In the genomic region with DNA sequence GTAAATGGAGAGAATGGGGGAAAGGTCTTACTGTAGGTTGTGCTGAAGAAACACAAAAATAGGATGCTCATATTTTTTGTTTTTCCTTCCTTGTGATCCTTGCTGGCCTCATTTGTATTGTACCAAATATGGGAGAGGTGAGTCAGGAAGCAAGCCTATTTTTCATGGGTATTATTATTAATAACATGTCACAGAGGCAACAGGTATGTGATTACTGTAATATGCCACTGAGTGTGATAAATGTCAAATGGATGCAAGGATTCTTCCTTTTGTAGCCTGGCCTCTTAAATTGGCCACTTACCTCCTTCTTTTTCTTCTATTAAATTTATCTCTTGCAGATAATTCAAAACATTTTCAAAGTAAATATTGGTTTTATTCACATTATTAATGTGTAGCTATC, we compare ENCODE assay signal across 19 cellular contexts. TPM values are rescaled to one million over a fixed set of nuclear protein-coding genes. Genes with fewer than 3 reads are reported as not detected.
"Had no signal": no experiment of that assay in that cellular context is flagged by ENCODE, and none has a peak within 500 bp of the region (broad histone marks: within the 10 kb centered on the region; RNA-seq: fewer than 3 reads in every experiment).

No MANE protein-coding gene starts in this region.

- H3K27ac ChIP-seq: neutrophil, pancreas, prostate gland, right atrium auricular region, skin epidermis, spleen, stomach, thoracic aorta, thyroid gland, tibial nerve, upper lobe of left lung, vagina had no signal

- H3K4me1 ChIP-seq: pancreas, prostate gland, right atrium auricular region, spleen, stomach, thyroid gland, tibial nerve, upper lobe of left lung, vagina had no signal

- H3K4me2 ChIP-seq: smooth muscle cell had no signal

- FAIRE-seq: urothelium cell line had no signal

- H3K36me3 ChIP-seq: neutrophil, pancreas, prostate gland, right atrium auricular region, spleen, stomach, thoracic aorta, thyroid gland, tibial nerve, upper lobe of left lung, vagina had no signal

- ATAC-seq: stimulated activated effector memory CD8-positive, alpha-beta T cell treated with anti-CD3 and anti-CD28 coated beads, Interleukin-12 subunit alpha, Interleukin-12 subunit beta, amount 100 ng/mL, for 72 hours; stimulated activated naive B cell treated with anti-CD40 and anti-IgM and Interleukin-4, amounts not matched to agents 10 μg/mL and 1 μg/mL and 100 μg/mL, for 72 hours had no signal

- H3K27me3 ChIP-seq: pancreas, right atrium auricular region, spleen, thyroid gland, upper lobe of left lung, vagina had no signal

- H3K4me3 ChIP-seq: pancreas, prostate gland, right atrium auricular region, skin epidermis, smooth muscle cell, spleen, stomach, thoracic aorta, thyroid gland, tibial nerve, upper lobe of left lung, vagina had no signal

- H3K9me3 ChIP-seq: neutrophil, pancreas, prostate gland, right atrium auricular region, spleen, stomach, thoracic aorta, thyroid gland, tibial nerve, upper lobe of left lung, vagina had no signal

- DNase-seq: spleen; stimulated activated CD4-positive, alpha-beta T cell treated with anti-CD3 and anti-CD28 coated beads, Interleukin-12 subunit alpha, Interleukin-12 subunit beta, amount 100 ng/mL, for 4 hours; stimulated activated CD4-positive, alpha-beta T cell treated with anti-CD3 and anti-CD28 coated beads, Interleukin-1b, Interleukin-23, amount 100 ng/mL, for 48 hours; stimulated activated CD4-positive, alpha-beta T cell treated with anti-CD3 and anti-CD28 coated beads, Interleukin-4, amount 100 ng/mL, for 1 hour; stimulated activated naive B cell treated with anti-CD40 and anti-IgM and Interleukin-4, amounts not matched to agents 10 μg/mL and 1 μg/mL and 100 μg/mL, for 72 hours; stomach had no signal

RNA-seq across cellular contexts. Expression of a gene that starts 10.2 kb away (rescaled TPM):
- polyA plus RNA-seq: pancreas, smooth muscle cell, spleen, stomach had no signal

RNA-seq across cellular contexts. Expression of a gene that starts 48.9 kb away (rescaled TPM):
- polyA plus RNA-seq: pancreas, smooth muscle cell, spleen, stomach had no signal
